ENCODE assay signal across 9 cellular contexts in the genomic region with DNA sequence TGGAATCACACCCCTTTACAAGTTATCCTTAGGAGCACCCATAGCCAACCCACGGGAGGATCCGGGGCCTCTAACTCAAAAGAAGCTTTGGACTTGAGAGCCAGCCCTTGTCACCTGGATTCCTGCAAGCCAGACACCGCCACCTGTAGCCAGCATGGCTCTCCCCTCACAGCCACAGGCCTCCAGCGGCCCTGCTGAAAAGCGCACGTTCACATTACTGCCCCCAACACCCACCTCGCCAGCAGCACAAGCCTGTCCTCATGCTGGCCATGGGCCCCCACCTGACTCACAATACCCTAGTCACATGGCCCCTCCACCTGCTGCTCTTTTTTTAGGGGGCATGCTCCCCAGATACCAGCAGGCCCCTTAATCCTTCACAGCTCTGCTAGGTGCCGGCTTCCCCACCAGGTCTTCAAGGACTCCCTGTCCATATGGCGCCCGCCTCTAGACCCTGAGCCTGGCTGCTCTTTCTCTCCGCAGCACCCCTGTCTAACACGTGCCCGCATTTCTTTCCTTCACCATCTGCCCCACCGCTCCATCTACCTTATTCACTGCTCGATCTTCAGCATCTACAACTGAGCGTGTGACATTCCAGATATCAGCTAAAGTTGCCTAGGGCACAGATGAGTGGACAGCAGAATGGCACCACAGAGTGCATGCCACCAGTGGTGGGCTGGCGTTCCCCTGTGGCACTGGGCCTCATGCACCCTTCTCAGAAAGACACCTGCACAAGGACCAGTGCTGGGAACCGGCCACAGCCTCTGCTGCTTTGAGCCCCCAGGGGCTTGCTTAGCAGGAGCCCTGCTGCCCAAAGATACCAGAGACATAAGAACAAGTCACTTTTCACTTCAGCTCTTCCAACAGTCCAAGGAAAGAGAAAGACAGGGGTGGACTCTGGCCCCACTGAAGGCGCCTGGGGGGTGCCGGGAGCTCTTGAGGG. TPM values are rescaled to one million over a fixed set of nuclear protein-coding genes. Genes with fewer than 3 reads are reported as not detected.
A peak's percentile ranks its signal among the peaks of the same experiment; 100 is the strongest.
DNase-seq lines count a peak whose midpoint lies in the region; ATAC-seq and TF ChIP-seq lines count a peak whose summit lies in the region.
"Had no signal": no experiment of that assay in that cellular context is flagged by ENCODE, and none has a peak within 500 bp of the region (broad histone marks: within the 10 kb centered on the region; RNA-seq: fewer than 3 reads in every experiment).

No MANE protein-coding gene starts in this region.

- no peaks in the 10 kb centered on the region for H3K9me3 Mint-ChIP-seq in dendritic cell treated with granulocyte-macrophage colony-stimulating factor and Interleukin-4, amounts not matched to agents 40 ng/mL and 50 ng/mL, for 4 days

- 93 to 96% (median 94%) methylated on average over 20 of the region's 20 CpGs for WGBS in spleen, 5 donors

- TF ChIP-seq CTCF in spleen (IDR thresholded peaks at IDR 0.05 in 8 of 11, conservative IDR thresholded peaks at IDR 0.05 in 3 of 11) = no peak

- no peak for TF ChIP-seq POLR2A in spleen (IDR thresholded peaks at IDR 0.05)

- H3K36me3 Mint-ChIP-seq in dendritic cell treated with granulocyte-macrophage colony-stimulating factor and Interleukin-4, amounts not matched to agents 40 ng/mL and 50 ng/mL, for 4 days (ENCODE audit: low read depth) = peaks cover 74% of the 10 kb centered on the region

- H3K27ac Mint-ChIP-seq in dendritic cell treated with granulocyte-macrophage colony-stimulating factor and Interleukin-4, amounts not matched to agents 40 ng/mL and 50 ng/mL, for 4 days = peak overlapping the region; percentile 94

- no peak for ATAC-seq in HG02885 (IDR thresholded peaks at IDR 0.05; ENCODE audit: poor library complexity, unreplicated experiment)
- ATAC-seq in stimulated activated naive CD8-positive, alpha-beta T cell treated with anti-CD3 and anti-CD28 coated beads, Interleukin-15, Interleukin-2, amounts not matched to agents 100 U/mL and 50 U/mL, for 24 hours = no peak

- H3K27me3 Mint-ChIP-seq in dendritic cell treated with granulocyte-macrophage colony-stimulating factor and Interleukin-4, amounts not matched to agents 40 ng/mL and 50 ng/mL, for 4 days = no peaks in the 10 kb centered on the region

- H3K4me3 ChIP-seq in spleen = peak overlapping the region in 1 of 8 donors; percentile 30

- intact Hi-C loops in dendritic cell treated with granulocyte-macrophage colony-stimulating factor and Interleukin-4, amounts not matched to agents 40 ng/mL and 50 ng/mL, for 4 days (cut with micrococcal nuclease) = loop anchor here (10.0 kb wide), 1 partner anchor 116 kb away; no protein-coding TSS in a partner anchor
- intact Hi-C loops in spleen (cut with DNase I; ENCODE audit: low total_unique reads) = no loop called here

- no peaks in the 10 kb centered on the region for H3K9me3 ChIP-seq in spleen

- peaks cover 0 to 57% (median 10%) of the 10 kb centered on the region in 6 donors for H3K36me3 ChIP-seq in spleen

- DNase-seq in NCI-H2171 treated with DMSO at 0.1 percent for 48 hours (lab: John Stamatoyannopoulos, UW) (peak; percentile 22), NCI-H2171 (lab: John Stamatoyannopoulos, UW) (no peak), NCI-H524 treated with DMSO at 0.1 percent for 48 hours (lab: John Stamatoyannopoulos, UW) (peak; percentile 82), spleen (peak; percentile 72), dedifferentiated amniotic fluid mesenchymal stem cell (ENCODE audit: extremely low spot score) (no peak)
- DNase-seq in stimulated activated naive CD8-positive, alpha-beta T cell treated with anti-CD3 and anti-CD28 coated beads, Interleukin-15, Interleukin-2, amounts not matched to agents 100 U/mL and 50 U/mL, for 24 hours = no peak
- DNase-seq: SHP77 treated with DMSO at 0.1 percent for 48 hours had no signal

- H3K4me1 ChIP-seq in spleen = peaks cover 0 to 84% (median 50%) of the 10 kb centered on the region in 6 donors

- H3K27ac ChIP-seq in spleen = peak overlapping the region in 4 of 8 donors; percentile 68 to 87 (median 74)

- H3K4me3 Mint-ChIP-seq in dendritic cell treated with granulocyte-macrophage colony-stimulating factor and Interleukin-4, amounts not matched to agents 40 ng/mL and 50 ng/mL, for 4 days = no peak overlapping the region

- peaks cover 64% of the 10 kb centered on the region for H3K4me1 Mint-ChIP-seq in dendritic cell treated with granulocyte-macrophage colony-stimulating factor and Interleukin-4, amounts not matched to agents 40 ng/mL and 50 ng/mL, for 4 days (ENCODE audit: low read depth)

- H3K27me3 ChIP-seq in spleen (replicated peaks in 1 of 7) = no peaks in the 10 kb centered on the region

RNA-seq across cellular contexts. Expression of a gene that starts 6.6 kb away (rescaled TPM):
- 10 to 100 TPM; 32.7 to 64.9 (median 39.0) TPM for total RNA-seq in spleen
- 10 to 100 TPM; 18.6 to 27.5 (median 24.0) TPM for polyA plus RNA-seq in spleen

RNA-seq across cellular contexts. Expression of a gene that starts 58.5 kb away (rescaled TPM):
- total RNA-seq in spleen = 100 to 1,000 TPM in 6 of 7 donors, 10 to 100 TPM in 1; 87.5 to 137 (median 131) TPM
- 100 to 1,000 TPM in 1 of 3 donors, 10 to 100 TPM in 2; 79.5 to 104 (median 90.6) TPM for polyA plus RNA-seq in spleen

Comparison
In these comparisons a context has a peak if more than half of its experiments do, and no peak if none do; other contexts are left out.
1. DNase-seq: peak in NCI-H2171 treated with DMSO at 0.1 percent for 48 hours (single experiment), NCI-H524 treated with DMSO at 0.1 percent for 48 hours (single experiment) and spleen (single experiment); none in NCI-H2171 (single experiment), stimulated activated naive CD8-positive, alpha-beta T cell treated with anti-CD3 and anti-CD28 coated beads, Interleukin-15, Interleukin-2, amounts not matched to agents 100 U/mL and 50 U/mL, for 24 hours (single experiment) and dedifferentiated amniotic fluid mesenchymal stem cell (single experiment).